In genomic region chr20:12113468-12114371, GRCh38 we compare ENCODE assay signal across 14 cellular contexts.
DNase-seq lines count a peak whose midpoint lies in the region; ATAC-seq and TF ChIP-seq lines count a peak whose summit lies in the region.
"Had no signal": no experiment of that assay in that cellular context is flagged by ENCODE, and none has a peak within 500 bp of the region (broad histone marks: within the 10 kb centered on the region; RNA-seq: fewer than 3 reads in every experiment).

No MANE protein-coding gene starts in this region.

- TF ChIP-seq POLR2A in stomach (IDR thresholded peaks at IDR 0.05) (no peak), Peyer's patch (IDR thresholded peaks at IDR 0.05) (no peak)

- H3K4me1 Mint-ChIP-seq in stimulated activated effector memory CD8-positive, alpha-beta T cell treated with anti-CD3 and anti-CD28 coated beads, Interleukin-12 subunit alpha, Interleukin-12 subunit beta, amount 100 ng/mL, for 72 hours = no peaks in the 10 kb centered on the region
- H3K4me1 Mint-ChIP-seq: activated CD4-positive, alpha-beta T cell treated with anti-CD3 and anti-CD28 coated beads, Interleukin-2, amount 10 ng/mL, durations not matched to agents 7 days and 5 days had no signal

- peaks cover 0 to 13% (median 2%) of the 10 kb centered on the region in 4 donors for H3K4me1 ChIP-seq in stomach
- peaks cover 0 to 5% (median 0%) of the 10 kb centered on the region in 4 donors for H3K4me1 ChIP-seq in Peyer's patch

- H3K27me3 ChIP-seq in stomach (no peaks in the 10 kb centered on the region), Peyer's patch (no peaks in the 10 kb centered on the region)

- H3K27ac Mint-ChIP-seq in stimulated activated effector memory CD8-positive, alpha-beta T cell treated with anti-CD3 and anti-CD28 coated beads, Interleukin-12 subunit alpha, Interleukin-12 subunit beta, amount 100 ng/mL, for 72 hours = no peak overlapping the region
- H3K27ac Mint-ChIP-seq: activated CD4-positive, alpha-beta T cell treated with anti-CD3 and anti-CD28 coated beads, Interleukin-2, amount 10 ng/mL, durations not matched to agents 7 days and 5 days; naive thymus-derived CD8-positive, alpha-beta T cell had no signal

- H3K9me3 Mint-ChIP-seq in stimulated activated effector memory CD8-positive, alpha-beta T cell treated with anti-CD3 and anti-CD28 coated beads, Interleukin-12 subunit alpha, Interleukin-12 subunit beta, amount 100 ng/mL, for 72 hours = peaks cover 8% of the 10 kb centered on the region
- H3K9me3 Mint-ChIP-seq: activated CD4-positive, alpha-beta T cell treated with anti-CD3 and anti-CD28 coated beads, Interleukin-2, amount 10 ng/mL, durations not matched to agents 7 days and 5 days had no signal

- no peak overlapping the region for H3K4me3 Mint-ChIP-seq in stimulated activated effector memory CD8-positive, alpha-beta T cell treated with anti-CD3 and anti-CD28 coated beads, Interleukin-12 subunit alpha, Interleukin-12 subunit beta, amount 100 ng/mL, for 72 hours
- H3K4me3 Mint-ChIP-seq: activated CD4-positive, alpha-beta T cell treated with anti-CD3 and anti-CD28 coated beads, Interleukin-2, amount 10 ng/mL, durations not matched to agents 7 days and 5 days; naive thymus-derived CD8-positive, alpha-beta T cell had no signal

- H3K27ac ChIP-seq in stomach = peak overlapping the region in 2 of 5 donors; percentile 66 to 75
- peak overlapping the region in 1 of 4 donors; percentile 6 for H3K27ac ChIP-seq in Peyer's patch

- TF ChIP-seq EP300 in stomach (IDR thresholded peaks at IDR 0.05) = no peak

- no peaks in the 10 kb centered on the region for H3K36me3 ChIP-seq in stomach
- H3K36me3 ChIP-seq in Peyer's patch = no peaks in the 10 kb centered on the region

- H3K9me3 ChIP-seq in stomach = no peaks in the 10 kb centered on the region
- H3K9me3 ChIP-seq in Peyer's patch = no peaks in the 10 kb centered on the region

- H3K36me3 Mint-ChIP-seq in stimulated activated effector memory CD8-positive, alpha-beta T cell treated with anti-CD3 and anti-CD28 coated beads, Interleukin-12 subunit alpha, Interleukin-12 subunit beta, amount 100 ng/mL, for 72 hours = no peaks in the 10 kb centered on the region
- H3K36me3 Mint-ChIP-seq: naive thymus-derived CD8-positive, alpha-beta T cell had no signal

- peak; percentile 84 to 89 for ATAC-seq in left cardiac atrium
- no peak for ATAC-seq in stimulated activated effector memory CD8-positive, alpha-beta T cell treated with anti-CD3 and anti-CD28 coated beads, Interleukin-12 subunit alpha, Interleukin-12 subunit beta, amount 100 ng/mL, for 72 hours
- ATAC-seq: naive thymus-derived CD8-positive, alpha-beta T cell had no signal

- no peak overlapping the region for H3K4me3 ChIP-seq in stomach
- H3K4me3 ChIP-seq in Peyer's patch = no peak overlapping the region

- WGBS in stomach, 5 donors = 33 to 43% (median 40%) methylated on average over 10 of the region's 10 CpGs

- no peak for TF ChIP-seq CTCF in stomach (IDR thresholded peaks at IDR 0.05)
- no peak for TF ChIP-seq CTCF in Peyer's patch (IDR thresholded peaks at IDR 0.05)

- intact Hi-C loops in left cardiac atrium (cut with DNase I) = no loop called here
- intact Hi-C loops in stomach (cut with DNase I; ENCODE audit: low total_unique reads) = no loop called here

- DNase-seq in NCI-H1092 treated with DMSO at 0.1 percent for 48 hours (lab: John Stamatoyannopoulos, UW) = peak; percentile 7
- no peak for DNase-seq in NCI-H1092 (lab: John Stamatoyannopoulos, UW)
- peak; percentile 22 for DNase-seq in T1000 (lab: John Stamatoyannopoulos, UW)
- peak; percentile 29 for DNase-seq in left cardiac atrium
- DNase-seq in stomach = peak; percentile 73
- DNase-seq in KG1 (lab: John Stamatoyannopoulos, UW) = no peak
- DNase-seq in Peyer's patch = no peak
- DNase-seq in stimulated activated effector memory CD8-positive, alpha-beta T cell treated with anti-CD3 and anti-CD28 coated beads, Interleukin-12 subunit alpha, Interleukin-12 subunit beta, amount 100 ng/mL, for 72 hours (ENCODE audit: low spot score in 2 of 2) = no peak
- DNase-seq: 8988T; activated CD4-positive, alpha-beta T cell treated with anti-CD3 and anti-CD28 coated beads, Interleukin-2, amount 10 ng/mL, durations not matched to agents 7 days and 5 days; naive thymus-derived CD8-positive, alpha-beta T cell; NCI-H1436; SIG-M5; trophoblast cell had no signal

Comparison
In these comparisons a context has a peak if more than half of its experiments do, and no peak if none do; other contexts are left out.
1. DNase-seq: peak in NCI-H1092 treated with DMSO at 0.1 percent for 48 hours (single experiment), T1000 (single experiment), left cardiac atrium (single experiment) and stomach (single experiment); none in NCI-H1092 (single experiment), KG1 (single experiment), Peyer's patch (0 of 3) and stimulated activated effector memory CD8-positive, alpha-beta T cell treated with anti-CD3 and anti-CD28 coated beads, Interleukin-12 subunit alpha, Interleukin-12 subunit beta, amount 100 ng/mL, for 72 hours (0 of 2).